8 cellular contexts compared by ENCODE assay signal in the genomic region with DNA sequence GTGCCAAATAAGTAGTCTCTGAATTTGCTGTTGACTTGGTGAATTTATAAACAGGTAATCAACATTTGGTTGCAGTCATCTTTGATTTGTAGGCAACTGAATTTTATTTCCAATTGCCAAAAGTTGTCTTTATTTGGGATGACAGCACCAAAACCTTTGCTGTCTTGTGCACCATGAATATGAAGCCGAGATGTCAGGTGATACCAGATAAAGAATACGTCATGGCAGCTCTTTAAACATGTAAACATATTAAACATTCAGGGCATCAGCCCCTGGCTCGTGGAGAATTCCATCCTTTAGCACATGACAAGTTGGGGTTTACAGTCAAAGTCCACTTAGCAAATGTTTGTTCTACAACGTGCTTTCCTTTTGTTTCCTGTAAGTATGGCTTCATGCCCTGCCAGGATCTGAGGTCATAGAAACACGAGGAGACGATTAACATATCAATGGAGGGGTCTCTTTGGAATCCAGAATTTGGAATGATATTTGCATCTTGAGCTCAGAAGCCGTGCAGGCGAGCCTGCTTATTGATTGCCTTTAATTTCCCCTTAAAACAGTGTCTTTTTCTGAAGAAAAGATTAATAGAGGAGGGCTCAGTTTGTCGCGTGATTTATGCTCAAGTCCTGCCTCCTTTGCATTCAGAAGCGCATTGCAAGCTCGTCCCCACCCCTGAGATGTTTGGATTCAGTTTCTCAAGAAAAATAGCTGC.
DNase-seq lines count a peak whose midpoint lies in the region; ATAC-seq and TF ChIP-seq lines count a peak whose summit lies in the region.

No MANE protein-coding gene starts in this region.

- H2AFZ ChIP-seq in OCI-LY3 (ENCODE audit: low read depth, low read length) (peak overlapping the region; percentile 65), osteoblast (ENCODE audit: low read length) (peak overlapping the region; percentile 82)

- H3K27ac ChIP-seq in OCI-LY3 (ENCODE audit: low read length), result no peak overlapping the region
- H3K27ac ChIP-seq in osteoblast (ENCODE audit: low read depth, low read length), result peak overlapping the region; percentile 43
- H3K27ac ChIP-seq in thyroid gland, result no peak overlapping the region

- no peaks in the 10 kb centered on the region for H3K36me3 Mint-ChIP-seq in naive thymus-derived CD8-positive, alpha-beta T cell

- TF ChIP-seq CTCF in OCI-LY3 (IDR thresholded peaks at IDR 0.05; ENCODE audit: low read depth, low read length), result no peak
- TF ChIP-seq CTCF in osteoblast (IDR thresholded peaks at IDR 0.05; ENCODE audit: extremely low read depth, low read depth, low read length), result no peak
- TF ChIP-seq CTCF in thyroid gland (IDR thresholded peaks at IDR 0.05), result no peak

- H3K4me3 Mint-ChIP-seq in naive thymus-derived CD8-positive, alpha-beta T cell, result no peak overlapping the region

- H3K79me2 ChIP-seq in OCI-LY3 (ENCODE audit: low read length) (no peaks in the 10 kb centered on the region), osteoblast (ENCODE audit: insufficient read depth, low read length) (no peaks in the 10 kb centered on the region)

- no peaks in the 10 kb centered on the region for H3K9me3 Mint-ChIP-seq in naive thymus-derived CD8-positive, alpha-beta T cell

- POLR2A ChIA-PET in naive thymus-derived CD8-positive, alpha-beta T cell (lab: Charles Lee), result interaction anchor here (0.7 to 1.2 kb wide), 2 partner anchors 9 to 10 kb away, joined by 3 to 4 read pairs; no protein-coding TSS in a partner anchor

- H3K27ac Mint-ChIP-seq in naive thymus-derived CD8-positive, alpha-beta T cell, result peak overlapping the region in 1 of 10 donors; percentile 28

- H3K4me3 ChIP-seq in H7 (ENCODE audit: insufficient read depth, low read depth, low read length) (no peak overlapping the region), OCI-LY3 (ENCODE audit: low read length) (peak overlapping the region; percentile 7), osteoblast (ENCODE audit: insufficient read depth, low read length) (peak overlapping the region; percentile 40), thyroid gland (replicated peaks in 1 of 3) (no peak overlapping the region)

- no peaks in the 10 kb centered on the region for H4K20me1 ChIP-seq in OCI-LY3 (ENCODE audit: insufficient read depth, low read length)
- no peaks in the 10 kb centered on the region for H4K20me1 ChIP-seq in osteoblast (ENCODE audit: insufficient read depth, low read length)

- TF ChIP-seq POLR2A in thyroid gland (IDR thresholded peaks at IDR 0.05), result no peak

- H3K36me3 ChIP-seq in H7 (replicated peaks; ENCODE audit: control insufficient read depth, insufficient read depth, low read length), result no peaks in the 10 kb centered on the region
- H3K36me3 ChIP-seq in OCI-LY3 (replicated peaks; ENCODE audit: low read depth, low read length), result no peaks in the 10 kb centered on the region
- H3K36me3 ChIP-seq in osteoblast (ENCODE audit: insufficient read depth, low read length), result no peaks in the 10 kb centered on the region
- no peaks in the 10 kb centered on the region for H3K36me3 ChIP-seq in thyroid gland

- peaks cover 24% of the 10 kb centered on the region for H3K4me1 ChIP-seq in OCI-LY3 (ENCODE audit: low read length)
- no peaks in the 10 kb centered on the region for H3K4me1 ChIP-seq in osteoblast (ENCODE audit: insufficient read depth, low read length)
- peaks cover 3 to 6% of the 10 kb centered on the region in 2 donors for H3K4me1 ChIP-seq in thyroid gland

- no peak for ATAC-seq in activated CD4-positive, CD25-positive, alpha-beta regulatory T cell treated with anti-CD3 and anti-CD28 coated beads, Interleukin-2, amount 50 U/mL, for 24 hours
- ATAC-seq in naive thymus-derived CD8-positive, alpha-beta T cell, result no peak

- peak; percentile 73 for DNase-seq in H7
- peak; percentile 66 for DNase-seq in fibroblast of gingiva (ENCODE audit: low read depth)
- DNase-seq in osteoblast (ENCODE audit: insufficient read length, low spot score, missing footprints), result no peak
- no peak for DNase-seq in activated naive CD4-positive, alpha-beta T cell (lab: John Stamatoyannopoulos, UW)
- DNase-seq in naive thymus-derived CD8-positive, alpha-beta T cell, result no peak
- no peak for DNase-seq in thyroid gland

- H3K9me3 ChIP-seq in OCI-LY3 (ENCODE audit: insufficient read depth, low read length), result no peaks in the 10 kb centered on the region
- H3K9me3 ChIP-seq in osteoblast (ENCODE audit: low read depth, low read length), result no peaks in the 10 kb centered on the region
- no peaks in the 10 kb centered on the region for H3K9me3 ChIP-seq in thyroid gland

- 22 to 33% methylated on average over 12 of the region's 12 CpGs for WGBS in thyroid gland, 2 donors

- no peaks in the 10 kb centered on the region for H3K27me3 Mint-ChIP-seq in naive thymus-derived CD8-positive, alpha-beta T cell

- H3K27me3 ChIP-seq in H7 (ENCODE audit: control insufficient read depth, insufficient read depth, low read length) (no peaks in the 10 kb centered on the region), OCI-LY3 (ENCODE audit: low read depth, low read length) (no peaks in the 10 kb centered on the region), osteoblast (ENCODE audit: insufficient read depth, low read length) (no peaks in the 10 kb centered on the region), thyroid gland (no peaks in the 10 kb centered on the region)

- H3K4me2 ChIP-seq in OCI-LY3 (ENCODE audit: low read length) (peak overlapping the region; percentile 31), osteoblast (ENCODE audit: insufficient read depth, low read length) (peak overlapping the region; percentile 62)

- H3K9ac ChIP-seq in OCI-LY3 (ENCODE audit: low read length), result no peak overlapping the region

- H3K4me1 Mint-ChIP-seq in naive thymus-derived CD8-positive, alpha-beta T cell, result peaks cover under 1 to 14% (median 9%) of the 10 kb centered on the region in 4 donors

- intact Hi-C loops in thyroid gland (cut with DNase I), result no loop called here

Comparison
In these comparisons a context has a peak if more than half of its experiments do, and no peak if none do; other contexts are left out.
1. DNase-seq: peak in H7 (single experiment) and fibroblast of gingiva (single experiment); none in osteoblast (single experiment), activated naive CD4-positive, alpha-beta T cell (0 of 4), naive thymus-derived CD8-positive, alpha-beta T cell (0 of 10) and thyroid gland (0 of 2).
2. H3K4me3 ChIP-seq: peak in OCI-LY3 (single experiment) and osteoblast (single experiment); none in H7 (single experiment) and thyroid gland (0 of 3).